Comparison of ENCODE assay signal across 33 cellular contexts in the genomic region with DNA sequence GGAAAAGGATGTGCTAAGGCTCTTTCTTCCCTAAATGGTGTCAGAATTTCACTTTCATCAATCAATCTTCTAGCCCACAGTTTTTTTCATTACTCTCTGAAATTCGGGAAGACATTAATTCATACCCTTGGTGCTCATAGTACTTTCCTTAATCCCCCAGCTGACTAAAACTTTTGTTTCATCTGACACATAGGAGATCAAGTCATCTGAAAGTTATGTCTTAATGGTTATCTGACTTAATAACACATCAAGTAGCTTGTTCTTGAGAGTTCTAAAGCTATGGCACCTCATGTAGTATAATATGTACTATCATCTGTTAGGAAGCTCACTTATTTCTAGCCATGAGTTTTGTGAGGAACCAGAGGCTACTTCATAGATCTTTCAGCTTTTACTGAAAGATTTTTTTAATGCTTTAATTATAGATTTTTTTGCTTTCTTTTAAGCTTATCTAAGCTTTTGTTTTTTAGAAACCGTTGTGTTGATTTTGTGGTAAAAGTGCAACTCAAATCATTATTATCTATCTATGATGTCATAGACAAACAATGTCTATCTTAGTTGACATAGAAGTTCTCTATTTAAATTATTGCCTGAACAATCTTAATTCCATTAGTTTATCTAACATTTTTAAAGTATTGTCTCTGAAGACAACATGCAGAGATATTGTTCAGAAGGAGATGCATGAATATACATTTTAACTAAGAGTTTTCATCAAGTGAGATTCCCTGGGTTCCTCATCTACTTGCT.
"Had no signal": no experiment of that assay in that cellular context is flagged by ENCODE, and none has a peak within 500 bp of the region (broad histone marks: within the 10 kb centered on the region; RNA-seq: fewer than 3 reads in every experiment).

No MANE protein-coding gene starts in this region.

- H3K4me1 Mint-ChIP-seq: activated CD4-positive, alpha-beta memory T cell treated with anti-CD3 and anti-CD28 coated beads, Interleukin-2, amount 10 ng/mL, durations not matched to agents 7 days and 5 days; activated naive CD4-positive, alpha-beta T cell treated with anti-CD3 and anti-CD28 coated beads, Interleukin-2, amount 50 U/mL, for 24 hours; naive B cell; nephron progenitor cell; stimulated activated memory B cell treated with anti-CD40 and anti-IgM and Interleukin-4, amounts not matched to agents 10 μg/mL and 1 μg/mL and 100 μg/mL, for 72 hours had no signal

- FAIRE-seq: colon, frontal cortex, small intestine had no signal

- H3K4me3 Mint-ChIP-seq: activated CD4-positive, alpha-beta memory T cell treated with anti-CD3 and anti-CD28 coated beads, Interleukin-2, amount 10 ng/mL, durations not matched to agents 7 days and 5 days; activated CD4-positive, alpha-beta T cell treated with anti-CD3 and anti-CD28 coated beads, Interleukin-2, amount 10 ng/mL, durations not matched to agents 24 days and 14 days; activated naive CD4-positive, alpha-beta T cell treated with anti-CD3 and anti-CD28 coated beads, Interleukin-2, amount 50 U/mL, for 24 hours; activated T-cell treated with anti-CD3 and anti-CD28 coated beads, Interleukin-2, amount 50 U/mL, for 24 hours; naive B cell; nephron progenitor cell; stimulated activated memory B cell treated with anti-CD40 and anti-IgM and Interleukin-4, amounts not matched to agents 10 μg/mL and 1 μg/mL and 100 μg/mL, for 72 hours; stimulated activated naive CD8-positive, alpha-beta T cell treated with anti-CD3 and anti-CD28 coated beads, Interleukin-15, amount 100 ng/mL, for 72 hours; T-helper 1 cell treated with Interleukin-12 subunit alpha and Interleukin-12 subunit beta and Interleukin-4 antibody, amounts not matched to agents 30 μg/mL and 1 μg/mL, for 36 hours had no signal

- H3K27me3 Mint-ChIP-seq: activated CD4-positive, alpha-beta memory T cell treated with anti-CD3 and anti-CD28 coated beads, Interleukin-2, amount 10 ng/mL, durations not matched to agents 7 days and 5 days; activated CD4-positive, alpha-beta T cell treated with anti-CD3 and anti-CD28 coated beads, Interleukin-2, amount 10 ng/mL, durations not matched to agents 24 days and 14 days; activated naive CD4-positive, alpha-beta T cell treated with anti-CD3 and anti-CD28 coated beads, Interleukin-2, amount 50 U/mL, for 24 hours; activated T-cell treated with anti-CD3 and anti-CD28 coated beads, Interleukin-2, amount 50 U/mL, for 24 hours; naive B cell; progenitor cell of endocrine pancreas; stimulated activated memory B cell treated with anti-CD40 and anti-IgM and Interleukin-4, amounts not matched to agents 10 μg/mL and 1 μg/mL and 100 μg/mL, for 72 hours; stimulated activated naive CD8-positive, alpha-beta T cell treated with anti-CD3 and anti-CD28 coated beads, Interleukin-15, amount 100 ng/mL, for 72 hours had no signal

- H3K27ac ChIP-seq: body of pancreas, epithelial cell of prostate, esophagus squamous epithelium, left ventricle myocardium inferior, neutrophil, thyroid gland, upper lobe of left lung, vagina had no signal

- H3K9me3 ChIP-seq: body of pancreas, esophagus squamous epithelium, left ventricle myocardium inferior, neutrophil, thyroid gland, upper lobe of left lung, vagina had no signal

- H3K4me3 ChIP-seq: body of pancreas, esophagus squamous epithelium, left ventricle myocardium inferior, thyroid gland, upper lobe of left lung, vagina had no signal

- H3K27me3 ChIP-seq: body of pancreas, esophagus squamous epithelium, neutrophil, thyroid gland, upper lobe of left lung, vagina had no signal

- ATAC-seq: body of pancreas; sciatic nerve; stimulated activated memory B cell treated with anti-CD40 and anti-IgM and Interleukin-4, amounts not matched to agents 10 μg/mL and 1 μg/mL and 100 μg/mL, for 72 hours; stimulated activated naive CD8-positive, alpha-beta T cell treated with anti-CD3 and anti-CD28 coated beads, Interleukin-15, amount 100 ng/mL, for 72 hours had no signal

- H3K9me3 Mint-ChIP-seq: activated CD4-positive, alpha-beta memory T cell treated with anti-CD3 and anti-CD28 coated beads, Interleukin-2, amount 10 ng/mL, durations not matched to agents 7 days and 5 days; activated CD4-positive, alpha-beta T cell treated with anti-CD3 and anti-CD28 coated beads, Interleukin-2, amount 10 ng/mL, durations not matched to agents 24 days and 14 days; activated naive CD4-positive, alpha-beta T cell treated with anti-CD3 and anti-CD28 coated beads, Interleukin-2, amount 50 U/mL, for 24 hours; activated T-cell treated with anti-CD3 and anti-CD28 coated beads, Interleukin-2, amount 50 U/mL, for 24 hours; naive B cell; nephron progenitor cell; stimulated activated memory B cell treated with anti-CD40 and anti-IgM and Interleukin-4, amounts not matched to agents 10 μg/mL and 1 μg/mL and 100 μg/mL, for 72 hours; stimulated activated naive CD8-positive, alpha-beta T cell treated with anti-CD3 and anti-CD28 coated beads, Interleukin-15, amount 100 ng/mL, for 72 hours; T-helper 1 cell treated with Interleukin-12 subunit alpha and Interleukin-12 subunit beta and Interleukin-4 antibody, amounts not matched to agents 30 μg/mL and 1 μg/mL, for 36 hours had no signal

- H3K4me1 ChIP-seq: body of pancreas, esophagus squamous epithelium, left ventricle myocardium inferior, thyroid gland, upper lobe of left lung, vagina had no signal

- DNase-seq: activated CD4-positive, alpha-beta memory T cell treated with anti-CD3 and anti-CD28 coated beads, Interleukin-2, amount 10 ng/mL, durations not matched to agents 7 days and 5 days; activated CD4-positive, alpha-beta T cell treated with anti-CD3 and anti-CD28 coated beads, Interleukin-2, amount 10 ng/mL, durations not matched to agents 24 days and 14 days; activated CD4-positive, CD25-positive, alpha-beta regulatory T cell treated with anti-CD3 and anti-CD28 coated beads, Interleukin-2, amount 50 U/mL, for 72 hours; activated CD8-positive, alpha-beta memory T cell treated with anti-CD3 and anti-CD28 coated beads, Interleukin-2, amount 50 U/mL, for 48 hours; activated gamma-delta T cell treated with Interleukin-2 at 50 U/mL for 16 hours; activated T-cell treated with anti-CD3 and anti-CD28 coated beads, Interleukin-2, amount 50 U/mL, for 24 hours; anterior cingulate cortex; body of pancreas; dermis blood vessel endothelial cell; effector CD4-positive, alpha-beta T cell; esophagus squamous epithelium; islet precursor cell; left ventricle myocardium inferior; naive B cell; nephron progenitor cell; small intestine; stimulated activated CD4-positive, alpha-beta T cell treated with anti-CD3 and anti-CD28 coated beads, Interleukin-4, amount 100 ng/mL, for 4 hours; stimulated activated CD8-positive, alpha-beta memory T cell treated with anti-CD3 and anti-CD28 coated beads, Interleukin-4, amount 100 ng/mL, for 48 hours; stimulated activated naive CD8-positive, alpha-beta T cell treated with anti-CD3 and anti-CD28 coated beads, Interleukin-15, amount 100 ng/mL, for 72 hours; substantia nigra; T-helper 9 cell; thyroid gland; upper lobe of left lung had no signal

- H3K27ac Mint-ChIP-seq: activated CD4-positive, alpha-beta memory T cell treated with anti-CD3 and anti-CD28 coated beads, Interleukin-2, amount 10 ng/mL, durations not matched to agents 7 days and 5 days; activated CD4-positive, alpha-beta T cell treated with anti-CD3 and anti-CD28 coated beads, Interleukin-2, amount 10 ng/mL, durations not matched to agents 24 days and 14 days; activated naive CD4-positive, alpha-beta T cell treated with anti-CD3 and anti-CD28 coated beads, Interleukin-2, amount 50 U/mL, for 24 hours; activated T-cell treated with anti-CD3 and anti-CD28 coated beads, Interleukin-2, amount 50 U/mL, for 24 hours; nephron progenitor cell; progenitor cell of endocrine pancreas; stimulated activated memory B cell treated with anti-CD40 and anti-IgM and Interleukin-4, amounts not matched to agents 10 μg/mL and 1 μg/mL and 100 μg/mL, for 72 hours; stimulated activated naive CD8-positive, alpha-beta T cell treated with anti-CD3 and anti-CD28 coated beads, Interleukin-15, amount 100 ng/mL, for 72 hours; T-helper 1 cell treated with Interleukin-12 subunit alpha and Interleukin-12 subunit beta and Interleukin-4 antibody, amounts not matched to agents 30 μg/mL and 1 μg/mL, for 36 hours had no signal
